Comparison of ENCODE assay signal across 1 cellular context in genomic region chr16:27364493-27365141, GRCh38.
TF ChIP-seq lines count a peak whose summit lies in the region.

No MANE protein-coding gene starts in this region.

TF ChIP-seq in HepG2, 621 proteins besides CTCF, POLR2A, EP300 and RAD21 (continued from another document and continues in another):
- TF ChIP-seq, protein P1, sequence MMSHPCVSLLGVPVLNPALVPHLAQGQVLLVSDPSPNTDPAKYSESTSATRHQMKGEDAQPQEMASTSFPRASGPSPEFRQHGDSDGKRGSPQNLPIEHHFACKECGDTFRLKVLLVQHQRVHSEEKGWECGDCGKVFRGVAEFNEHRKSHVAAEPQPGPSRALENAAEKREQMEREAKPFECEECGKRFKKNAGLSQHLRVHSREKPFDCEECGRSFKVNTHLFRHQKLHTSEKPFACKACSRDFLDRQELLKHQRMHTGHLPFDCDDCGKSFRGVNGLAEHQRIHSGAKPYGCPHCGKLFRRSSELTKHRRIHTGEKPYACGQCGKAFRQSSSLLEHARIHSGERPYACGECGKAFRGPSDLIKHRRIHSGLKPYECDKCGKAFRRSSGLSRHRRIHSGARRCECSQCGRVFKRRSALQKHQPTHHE (CRISPR knock-in tag; IDR thresholded peaks at IDR 0.05; ENCODE audit: borderline replicate concordance): no peak
- peak; percentile 80 for TF ChIP-seq RXRB (CRISPR knock-in tag; IDR thresholded peaks at IDR 0.05; ENCODE audit: borderline replicate concordance)
- peak; percentile 71; the same call in 1 of the 2 replicates for TF ChIP-seq HDAC1 (CRISPR knock-in tag; IDR thresholded peaks at IDR 0.05)
- TF ChIP-seq ZNF766 (CRISPR knock-in tag; IDR thresholded peaks at IDR 0.05; ENCODE audit: borderline replicate concordance): no peak
- TF ChIP-seq KLF11 (CRISPR knock-in tag; IDR thresholded peaks at IDR 0.05): no peak
- TF ChIP-seq, protein P2, sequence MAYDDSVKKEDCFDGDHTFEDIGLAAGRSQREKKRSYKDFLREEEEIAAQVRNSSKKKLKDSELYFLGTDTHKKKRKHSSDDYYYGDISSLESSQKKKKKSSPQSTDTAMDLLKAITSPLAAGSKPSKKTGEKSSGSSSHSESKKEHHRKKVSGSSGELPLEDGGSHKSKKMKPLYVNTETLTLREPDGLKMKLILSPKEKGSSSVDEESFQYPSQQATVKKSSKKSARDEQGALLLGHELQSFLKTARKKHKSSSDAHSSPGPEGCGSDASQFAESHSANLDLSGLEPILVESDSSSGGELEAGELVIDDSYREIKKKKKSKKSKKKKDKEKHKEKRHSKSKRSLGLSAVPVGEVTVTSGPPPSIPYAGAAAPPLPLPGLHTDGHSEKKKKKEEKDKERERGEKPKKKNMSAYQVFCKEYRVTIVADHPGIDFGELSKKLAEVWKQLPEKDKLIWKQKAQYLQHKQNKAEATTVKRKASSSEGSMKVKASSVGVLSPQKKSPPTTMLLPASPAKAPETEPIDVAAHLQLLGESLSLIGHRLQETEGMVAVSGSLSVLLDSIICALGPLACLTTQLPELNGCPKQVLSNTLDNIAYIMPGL (CRISPR knock-in tag; IDR thresholded peaks at IDR 0.05; ENCODE audit: borderline replicate concordance in 1 of 2, low read depth in 1 of 2): no peak
- TF ChIP-seq, protein P3, sequence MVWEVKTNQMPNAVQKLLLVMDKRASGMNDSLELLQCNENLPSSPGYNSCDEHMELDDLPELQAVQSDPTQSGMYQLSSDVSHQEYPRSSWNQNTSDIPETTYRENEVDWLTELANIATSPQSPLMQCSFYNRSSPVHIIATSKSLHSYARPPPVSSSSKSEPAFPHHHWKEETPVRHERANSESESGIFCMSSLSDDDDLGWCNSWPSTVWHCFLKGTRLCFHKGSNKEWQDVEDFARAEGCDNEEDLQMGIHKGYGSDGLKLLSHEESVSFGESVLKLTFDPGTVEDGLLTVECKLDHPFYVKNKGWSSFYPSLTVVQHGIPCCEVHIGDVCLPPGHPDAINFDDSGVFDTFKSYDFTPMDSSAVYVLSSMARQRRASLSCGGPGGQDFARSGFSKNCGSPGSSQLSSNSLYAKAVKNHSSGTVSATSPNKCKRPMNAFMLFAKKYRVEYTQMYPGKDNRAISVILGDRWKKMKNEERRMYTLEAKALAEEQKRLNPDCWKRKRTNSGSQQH (CRISPR knock-in tag; IDR thresholded peaks at IDR 0.05; ENCODE audit: low read depth): 0 out of 2 replicates have a peak, but pooled peaks have one; percentile 29
- no peak for TF ChIP-seq CSRNP2 (CRISPR knock-in tag; conservative IDR thresholded peaks at IDR 0.05; ENCODE audit: low read depth)
- TF ChIP-seq MIER3 (CRISPR knock-in tag; IDR thresholded peaks at IDR 0.05; ENCODE audit: borderline replicate concordance): peak; percentile 93; the same call in 1 of the 2 replicates
- TF ChIP-seq CENPBD1 (CRISPR knock-in tag; IDR thresholded peaks at IDR 0.05; ENCODE audit: borderline replicate concordance, low read depth): no peak
- TF ChIP-seq ELF3 (CRISPR knock-in tag; IDR thresholded peaks at IDR 0.05): peak; percentile 75
- peak; percentile 75 for TF ChIP-seq CREM (IDR thresholded peaks at IDR 0.05)
- no peak for TF ChIP-seq CREM (CRISPR knock-in tag; IDR thresholded peaks at IDR 0.05)
- peak; percentile 97 for TF ChIP-seq GATAD2A (CRISPR knock-in tag; IDR thresholded peaks at IDR 0.05)
- TF ChIP-seq, protein P4, sequence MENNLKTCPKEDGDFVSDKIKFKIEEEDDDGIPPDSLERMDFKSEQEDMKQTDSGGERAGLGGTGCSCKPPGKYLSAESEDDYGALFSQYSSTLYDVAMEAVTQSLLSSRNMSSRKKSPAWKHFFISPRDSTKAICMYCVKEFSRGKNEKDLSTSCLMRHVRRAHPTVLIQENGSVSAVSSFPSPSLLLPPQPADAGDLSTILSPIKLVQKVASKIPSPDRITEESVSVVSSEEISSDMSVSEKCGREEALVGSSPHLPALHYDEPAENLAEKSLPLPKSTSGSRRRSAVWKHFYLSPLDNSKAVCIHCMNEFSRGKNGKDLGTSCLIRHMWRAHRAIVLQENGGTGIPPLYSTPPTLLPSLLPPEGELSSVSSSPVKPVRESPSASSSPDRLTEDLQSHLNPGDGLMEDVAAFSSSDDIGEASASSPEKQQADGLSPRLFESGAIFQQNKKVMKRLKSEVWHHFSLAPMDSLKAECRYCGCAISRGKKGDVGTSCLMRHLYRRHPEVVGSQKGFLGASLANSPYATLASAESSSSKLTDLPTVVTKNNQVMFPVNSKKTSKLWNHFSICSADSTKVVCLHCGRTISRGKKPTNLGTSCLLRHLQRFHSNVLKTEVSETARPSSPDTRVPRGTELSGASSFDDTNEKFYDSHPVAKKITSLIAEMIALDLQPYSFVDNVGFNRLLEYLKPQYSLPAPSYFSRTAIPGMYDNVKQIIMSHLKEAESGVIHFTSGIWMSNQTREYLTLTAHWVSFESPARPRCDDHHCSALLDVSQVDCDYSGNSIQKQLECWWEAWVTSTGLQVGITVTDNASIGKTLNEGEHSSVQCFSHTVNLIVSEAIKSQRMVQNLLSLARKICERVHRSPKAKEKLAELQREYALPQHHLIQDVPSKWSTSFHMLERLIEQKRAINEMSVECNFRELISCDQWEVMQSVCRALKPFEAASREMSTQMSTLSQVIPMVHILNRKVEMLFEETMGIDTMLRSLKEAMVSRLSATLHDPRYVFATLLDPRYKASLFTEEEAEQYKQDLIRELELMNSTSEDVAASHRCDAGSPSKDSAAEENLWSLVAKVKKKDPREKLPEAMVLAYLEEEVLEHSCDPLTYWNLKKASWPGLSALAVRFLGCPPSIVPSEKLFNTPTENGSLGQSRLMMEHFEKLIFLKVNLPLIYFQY (CRISPR knock-in tag; IDR thresholded peaks at IDR 0.05; ENCODE audit: borderline replicate concordance): 0 out of 2 replicates have a peak, but pooled peaks have one; percentile 42
- peak; percentile 88 for TF ChIP-seq ZNF609 (CRISPR knock-in tag; IDR thresholded peaks at IDR 0.05; ENCODE audit: borderline replicate concordance)
- no peak for TF ChIP-seq ZUFSP (CRISPR knock-in tag; IDR thresholded peaks at IDR 0.05; ENCODE audit: borderline replicate concordance)
- peak; percentile 68; the same call in 1 of the 2 replicates for TF ChIP-seq IKZF5 (CRISPR knock-in tag; IDR thresholded peaks at IDR 0.05)
- TF ChIP-seq ZSCAN21 (CRISPR knock-in tag; IDR thresholded peaks at IDR 0.05; ENCODE audit: borderline replicate concordance): peak; percentile 38; the same call in 1 of the 2 replicates
- TF ChIP-seq ZZZ3 (CRISPR knock-in tag; IDR thresholded peaks at IDR 0.05; ENCODE audit: borderline replicate concordance): no peak
- TF ChIP-seq ZBTB3 (CRISPR knock-in tag; IDR thresholded peaks at IDR 0.05; ENCODE audit: borderline replicate concordance, low read depth): no peak
- TF ChIP-seq, protein P5, sequence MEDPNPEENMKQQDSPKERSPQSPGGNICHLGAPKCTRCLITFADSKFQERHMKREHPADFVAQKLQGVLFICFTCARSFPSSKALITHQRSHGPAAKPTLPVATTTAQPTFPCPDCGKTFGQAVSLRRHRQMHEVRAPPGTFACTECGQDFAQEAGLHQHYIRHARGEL (CRISPR knock-in tag; IDR thresholded peaks at IDR 0.05): no peak
- TF ChIP-seq PHF20 (CRISPR knock-in tag; IDR thresholded peaks at IDR 0.05): no peak
- TF ChIP-seq, protein P6, sequence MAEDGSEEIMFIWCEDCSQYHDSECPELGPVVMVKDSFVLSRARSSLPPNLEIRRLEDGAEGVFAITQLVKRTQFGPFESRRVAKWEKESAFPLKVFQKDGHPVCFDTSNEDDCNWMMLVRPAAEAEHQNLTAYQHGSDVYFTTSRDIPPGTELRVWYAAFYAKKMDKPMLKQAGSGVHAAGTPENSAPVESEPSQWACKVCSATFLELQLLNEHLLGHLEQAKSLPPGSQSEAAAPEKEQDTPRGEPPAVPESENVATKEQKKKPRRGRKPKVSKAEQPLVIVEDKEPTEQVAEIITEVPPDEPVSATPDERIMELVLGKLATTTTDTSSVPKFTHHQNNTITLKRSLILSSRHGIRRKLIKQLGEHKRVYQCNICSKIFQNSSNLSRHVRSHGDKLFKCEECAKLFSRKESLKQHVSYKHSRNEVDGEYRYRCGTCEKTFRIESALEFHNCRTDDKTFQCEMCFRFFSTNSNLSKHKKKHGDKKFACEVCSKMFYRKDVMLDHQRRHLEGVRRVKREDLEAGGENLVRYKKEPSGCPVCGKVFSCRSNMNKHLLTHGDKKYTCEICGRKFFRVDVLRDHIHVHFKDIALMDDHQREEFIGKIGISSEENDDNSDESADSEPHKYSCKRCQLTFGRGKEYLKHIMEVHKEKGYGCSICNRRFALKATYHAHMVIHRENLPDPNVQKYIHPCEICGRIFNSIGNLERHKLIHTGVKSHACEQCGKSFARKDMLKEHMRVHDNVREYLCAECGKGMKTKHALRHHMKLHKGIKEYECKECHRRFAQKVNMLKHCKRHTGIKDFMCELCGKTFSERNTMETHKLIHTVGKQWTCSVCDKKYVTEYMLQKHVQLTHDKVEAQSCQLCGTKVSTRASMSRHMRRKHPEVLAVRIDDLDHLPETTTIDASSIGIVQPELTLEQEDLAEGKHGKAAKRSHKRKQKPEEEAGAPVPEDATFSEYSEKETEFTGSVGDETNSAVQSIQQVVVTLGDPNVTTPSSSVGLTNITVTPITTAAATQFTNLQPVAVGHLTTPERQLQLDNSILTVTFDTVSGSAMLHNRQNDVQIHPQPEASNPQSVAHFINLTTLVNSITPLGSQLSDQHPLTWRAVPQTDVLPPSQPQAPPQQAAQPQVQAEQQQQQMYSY (CRISPR knock-in tag; IDR thresholded peaks at IDR 0.05): no peak
- TF ChIP-seq, protein P7, sequence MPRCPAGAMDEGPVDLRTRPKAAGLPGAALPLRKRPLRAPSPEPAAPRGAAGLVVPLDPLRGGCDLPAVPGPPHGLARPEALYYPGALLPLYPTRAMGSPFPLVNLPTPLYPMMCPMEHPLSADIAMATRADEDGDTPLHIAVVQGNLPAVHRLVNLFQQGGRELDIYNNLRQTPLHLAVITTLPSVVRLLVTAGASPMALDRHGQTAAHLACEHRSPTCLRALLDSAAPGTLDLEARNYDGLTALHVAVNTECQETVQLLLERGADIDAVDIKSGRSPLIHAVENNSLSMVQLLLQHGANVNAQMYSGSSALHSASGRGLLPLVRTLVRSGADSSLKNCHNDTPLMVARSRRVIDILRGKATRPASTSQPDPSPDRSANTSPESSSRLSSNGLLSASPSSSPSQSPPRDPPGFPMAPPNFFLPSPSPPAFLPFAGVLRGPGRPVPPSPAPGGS (CRISPR knock-in tag; IDR thresholded peaks at IDR 0.05): no peak
